In the genomic region with DNA sequence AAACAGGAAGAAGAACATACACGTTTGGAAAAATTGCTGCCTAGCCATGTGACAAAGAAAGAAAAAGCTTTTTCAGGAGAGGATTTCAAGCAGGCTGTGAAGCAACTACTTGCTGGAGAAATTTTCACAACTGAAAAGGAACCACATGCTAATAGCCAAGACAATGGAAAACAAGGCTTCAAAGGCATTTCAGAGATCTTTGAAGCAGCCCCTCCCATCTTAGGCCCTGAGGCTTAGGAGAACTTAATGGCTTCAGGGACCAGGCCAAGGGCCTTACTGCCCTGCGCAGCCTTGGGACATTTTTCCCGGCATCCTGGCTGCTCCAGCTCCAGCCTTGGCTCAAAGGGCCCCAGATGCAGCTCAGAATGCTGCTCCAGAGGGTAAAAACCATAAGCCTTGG, we compare ENCODE assay signal across 5 cellular contexts.
"Had no signal": no experiment of that assay in that cellular context is flagged by ENCODE, and none has a peak within 500 bp of the region (broad histone marks: within the 10 kb centered on the region; RNA-seq: fewer than 3 reads in every experiment).

No MANE protein-coding gene starts in this region.

- H3K27ac ChIP-seq: GM23248, HL-60 had no signal

- DNase-seq: GM23248, H9, HCEC 1CT, KBM-7 had no signal

- H3K4me3 ChIP-seq: GM23248 had no signal

- H3K9ac ChIP-seq: GM23248 had no signal
